10 cellular contexts compared by ENCODE assay signal in the genomic region with DNA sequence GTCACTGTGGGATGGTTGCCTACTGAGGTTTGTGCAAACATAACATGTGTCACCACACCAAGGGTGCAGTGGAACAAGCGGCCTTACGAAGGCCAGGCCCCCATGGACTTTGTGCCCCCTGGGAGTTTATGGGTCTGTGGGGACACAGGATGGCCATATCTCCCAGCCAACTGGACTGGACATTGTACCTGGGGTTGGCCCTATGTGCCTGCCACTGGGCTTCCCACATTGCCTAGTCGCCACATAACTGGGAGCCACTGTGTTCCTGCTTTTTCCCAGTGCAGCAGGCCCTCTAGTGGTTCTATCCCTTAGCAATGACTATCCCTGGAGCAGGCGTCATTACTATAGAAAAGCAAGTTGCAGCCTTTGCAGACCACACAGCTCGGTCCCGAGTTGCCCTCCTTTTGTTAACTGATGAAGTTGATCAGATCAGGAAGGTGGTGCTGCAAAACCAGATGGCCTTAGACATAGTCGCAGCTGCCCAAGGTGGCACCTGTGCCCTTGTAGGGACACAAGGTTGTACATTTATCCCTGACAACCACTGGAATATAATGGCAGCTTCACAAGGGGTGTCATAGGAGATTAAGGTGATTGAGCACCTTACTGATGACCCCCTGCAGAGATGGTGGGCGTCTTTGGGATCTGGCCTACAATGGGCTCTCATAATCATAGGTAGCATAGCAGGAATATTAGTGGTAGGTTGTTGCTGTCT. TPM values are rescaled to one million over a fixed set of nuclear protein-coding genes. Genes with fewer than 3 reads are reported as not detected.
DNase-seq lines count a peak whose midpoint lies in the region; ATAC-seq, FAIRE-seq and TF ChIP-seq lines count a peak whose summit lies in the region.
"Had no signal": no experiment of that assay in that cellular context is flagged by ENCODE, and none has a peak within 500 bp of the region (broad histone marks: within the 10 kb centered on the region; RNA-seq: fewer than 3 reads in every experiment).

No MANE protein-coding gene starts in this region.

- peaks cover 15% of the 10 kb centered on the region for H3K4me1 ChIP-seq in GM12878 (ENCODE audit: control insufficient read depth, insufficient read depth, low read length)

- intact Hi-C loops in GM12878 (cut with micrococcal nuclease; ENCODE audit: unreplicated experiment): loop anchor here (1.0 kb wide), 1 partner anchor 193 kb away; a partner anchor contains a TSS
- intact Hi-C loops in cardiac septum (cut with DNase I): loop anchor here (10.0 kb wide), 1 partner anchor 72 kb away; no protein-coding TSS in a partner anchor

- no peak for FAIRE-seq in GM12878 (lab: Jason Lieb, UNC)

- TF ChIP-seq POLR2A in GM12878 (IDR thresholded peaks at IDR 0.05; ENCODE audit: low read depth, low read length): no peak

- POLR2A ChIA-PET in GM12878 (lab: Charles Lee): interaction anchor here (1.5 kb wide), 1 partner anchor 274 kb away, joined by 5 read pairs; no protein-coding TSS in a partner anchor

- H3K9me3 ChIP-seq in GM12878 (replicated peaks; ENCODE audit: control insufficient read depth, insufficient read depth, low read length): no peaks in the 10 kb centered on the region

- H3K36me3 ChIP-seq in GM12878 (ENCODE audit: control insufficient read depth in 2 of 2, insufficient read depth in 2 of 2, low read length in 1 of 2): no peaks in the 10 kb centered on the region

- H3K4me2 ChIP-seq in GM12878 (ENCODE audit: control insufficient read depth, insufficient read depth): no peak overlapping the region

- H2AFZ ChIP-seq in GM12878 (ENCODE audit: control insufficient read depth, low read depth, low read length): no peak overlapping the region

- no peak overlapping the region for H3K9ac ChIP-seq in GM12878 (ENCODE audit: control insufficient read depth, insufficient read depth, low read length)

- RAD21 ChIA-PET in GM12878 (lab: Charles Lee; ENCODE audit: unreplicated experiment): interaction anchor here (1.2 to 6.3 kb wide), 6 partner anchors 85 to 279 kb away, joined by 3 to 77 read pairs (median 26); a partner anchor contains a TSS

- 13% methylated on average over 8 of the region's 8 CpGs for WGBS in GM12878 (ENCODE audit: insufficient coverage, insufficient replicate concordance, low lambda C conversion rate, missing lambda C conversion rate)

- BruUV-seq in GM12878 (replicated peaks; lab: Mats Ljungman, UMichigan): no TSS peak

- H3K79me2 ChIP-seq in GM12878 (ENCODE audit: control insufficient read depth, insufficient read depth, low read length): no peaks in the 10 kb centered on the region

- no peak overlapping the region for H3K4me3 ChIP-seq in GM12878

- CTCF ChIA-PET in GM12878 (lab: Yijun Ruan, JAX): interaction anchor here (0.7 to 10.3 kb wide), 10 partner anchors 24 to 277 kb away, joined by 3 to 216 read pairs (median 14); a partner anchor contains a TSS

- no peak for TF ChIP-seq EP300 in GM12878 (IDR thresholded peaks at IDR 0.05; ENCODE audit: borderline replicate concordance in 1 of 2, control insufficient read depth in 1 of 2, low read depth in 2 of 2, low read length in 2 of 2)

- peak; percentile 65 for TF ChIP-seq RAD21 in GM12878 (IDR thresholded peaks at IDR 0.05; ENCODE audit: insufficient read depth, low read depth, low read length)

- H3K27me3 ChIP-seq in GM12878 (replicated peaks in 1 of 2; ENCODE audit: control insufficient read depth in 2 of 2, insufficient read depth in 2 of 2, low read length in 1 of 2): no peaks in the 10 kb centered on the region

- no peak for ATAC-seq in GM12878
- ATAC-seq in GM18867 (IDR thresholded peaks at IDR 0.05; ENCODE audit: unreplicated experiment): no peak
- ATAC-seq in HG03135 (IDR thresholded peaks at IDR 0.05; ENCODE audit: unreplicated experiment): no peak

- DNase-seq in D341Med (ENCODE audit: low spot score): peak; percentile 59
- peak; percentile 79 for DNase-seq in HuH-7 (ENCODE audit: low spot score)
- no peak for DNase-seq in GM12878 (ENCODE audit: low read depth, low spot score)
- peak; percentile 66 to 84 for DNase-seq in lung microvascular endothelial cell (ENCODE audit: low read depth in 2 of 2)
- DNase-seq in NCI-H187 (lab: John Stamatoyannopoulos, UW): no peak
- no peak for DNase-seq in cardiac septum (ENCODE audit: low spot score)

- SMC1A ChIA-PET in GM12878 (lab: Charles Lee; ENCODE audit: uncharacterized antibody, unreplicated experiment): interaction anchor here (0.7 to 6.5 kb wide), 7 partner anchors 8 to 278 kb away, joined by 3 to 110 read pairs (median 14); a partner anchor contains a TSS

- in situ Hi-C loops in GM12878 (cut with MboI): loop anchor here (5.0 kb wide), 1 partner anchor 279 kb away; no protein-coding TSS in a partner anchor

- H4K20me1 ChIP-seq in GM12878 (ENCODE audit: control insufficient read depth, insufficient read depth): no peaks in the 10 kb centered on the region

- H3K27ac ChIP-seq in GM12878 (ENCODE audit: control insufficient read depth, insufficient read depth): no peak overlapping the region
- H3K27ac ChIP-seq: epithelial cell of prostate had no signal

- peak; percentile 46 to 58 (median 47); a peak in 4 of 6 replicates for TF ChIP-seq CTCF in GM12878 (IDR thresholded peaks at IDR 0.05 in 2 of 3, conservative IDR thresholded peaks at IDR 0.05 in 1 of 3; ENCODE audit: control insufficient read depth in 2 of 3, extremely low read depth in 1 of 3, insufficient read depth in 1 of 3, low read depth in 3 of 3, low read length in 3 of 3)

RNA-seq across cellular contexts. Expression of a gene that starts 15.2 kb away (rescaled TPM):
- not detected in 2 replicates for total RNA-seq in GM12878 (2013; cell fraction: nucleolus; rRNA removed)
- total RNA-seq in GM12878 (2014; rRNA removed) (not detected in 2 replicates), GM12878 (2014; rRNA removed; fragmentation: Illumina TruSeq; extraction: Trizol) (not detected in 2 replicates), GM12878 (2021) (not detected in 2 replicates), lung microvascular endothelial cell (not detected in 2 replicates), cardiac septum (not detected)
- not detected for polyA plus RNA-seq in GM12878 (2011; ENCODE audit: low read depth)
- polyA plus RNA-seq in GM12878 (2011; rRNA removed) (not detected in 2 replicates), GM12878 (2014; fragmentation: Illumina TruSeq; extraction: Trizol) (not detected in 2 replicates), GM12878 (2014; fragmentation: Nextera tagmentation; extraction: Ambion mirVana) (not detected), GM12878 (2014; rRNA removed) (not detected in 2 replicates), GM12878 (2016; fragmentation: Nextera tagmentation; extraction: Ambion mirVana) (not detected)
- not detected in 2 replicates for polyA plus RNA-seq in GM12878 (2011; cell fraction: cytosol; rRNA removed)
- polyA plus RNA-seq in GM12878 (2011; cell fraction: nucleus; rRNA removed): not detected in 2 replicates
- not detected in 2 replicates for polyA plus RNA-seq in GM12878 (2012)
- polyA minus RNA-seq in GM12878 (2011; rRNA and poly(A)+ RNA removed): not detected in 2 replicates
- polyA minus RNA-seq in GM12878 (2011; cell fraction: cytosol; rRNA and poly(A)+ RNA removed): not detected in 2 replicates
- not detected in 2 replicates for polyA minus RNA-seq in GM12878 (2011; cell fraction: nucleus; rRNA and poly(A)+ RNA removed)
- polyA plus RNA-seq: IgD-negative memory B cell had no signal

RNA-seq across cellular contexts. Expression of a gene that starts 18.5 kb away (rescaled TPM):
- not detected in 2 replicates for total RNA-seq in GM12878 (2013; cell fraction: nucleolus; rRNA removed)
- total RNA-seq in GM12878 (2014; rRNA removed): not detected in 2 replicates
- not detected in 2 replicates for total RNA-seq in GM12878 (2014; rRNA removed; fragmentation: Illumina TruSeq; extraction: Trizol)
- total RNA-seq in GM12878 (2021): not detected in 2 replicates
- polyA plus RNA-seq in GM12878 (2011; ENCODE audit: low read depth): not detected
- polyA plus RNA-seq in GM12878 (2011; rRNA removed): not detected in 2 replicates
- polyA plus RNA-seq in GM12878 (2011; cell fraction: cytosol; rRNA removed): not detected in 2 replicates
- not detected in 2 replicates for polyA plus RNA-seq in GM12878 (2011; cell fraction: nucleus; rRNA removed)
- not detected in 2 replicates for polyA plus RNA-seq in GM12878 (2012)
- polyA plus RNA-seq in GM12878 (2014; fragmentation: Illumina TruSeq; extraction: Trizol): not detected in 2 replicates
- not detected for polyA plus RNA-seq in GM12878 (2014; fragmentation: Nextera tagmentation; extraction: Ambion mirVana)
- not detected in 2 replicates for polyA plus RNA-seq in GM12878 (2014; rRNA removed)
- not detected for polyA plus RNA-seq in GM12878 (2016; fragmentation: Nextera tagmentation; extraction: Ambion mirVana)
- polyA minus RNA-seq in GM12878 (2011; rRNA and poly(A)+ RNA removed): not detected in 2 replicates
- polyA minus RNA-seq in GM12878 (2011; cell fraction: cytosol; rRNA and poly(A)+ RNA removed): not detected in 2 replicates
- not detected in 2 replicates for polyA minus RNA-seq in GM12878 (2011; cell fraction: nucleus; rRNA and poly(A)+ RNA removed)
- not detected in 2 replicates for total RNA-seq in lung microvascular endothelial cell
- total RNA-seq in cardiac septum: not detected
- polyA plus RNA-seq: IgD-negative memory B cell had no signal

RNA-seq across cellular contexts. Expression of a gene that starts 35.1 kb away (rescaled TPM):
- 12.5 and 19.1 TPM in 2 replicates for total RNA-seq in GM12878 (2013; cell fraction: nucleolus; rRNA removed)
- total RNA-seq in GM12878 (2014; rRNA removed) (0.62 and 0.76 TPM in 2 replicates), GM12878 (2014; rRNA removed; fragmentation: Illumina TruSeq; extraction: Trizol) (0.64 and 0.67 TPM in 2 replicates), GM12878 (2021) (0.51 and 0.66 TPM in 2 replicates), lung microvascular endothelial cell (not detected in 2 replicates), cardiac septum (not detected)
- 0.66 TPM for polyA plus RNA-seq in GM12878 (2011; ENCODE audit: low read depth)
- polyA plus RNA-seq in GM12878 (2011; rRNA removed) (0.09 and 0.24 TPM in 2 replicates), GM12878 (2014; fragmentation: Illumina TruSeq; extraction: Trizol) (0.22 TPM in 1 of 2 replicates, not detected in the other), GM12878 (2014; fragmentation: Nextera tagmentation; extraction: Ambion mirVana) (not detected), GM12878 (2014; rRNA removed) (0.35 and 0.42 TPM in 2 replicates), GM12878 (2016; fragmentation: Nextera tagmentation; extraction: Ambion mirVana) (not detected)
- 0.12 and 0.24 TPM in 2 replicates for polyA plus RNA-seq in GM12878 (2011; cell fraction: cytosol; rRNA removed)
- polyA plus RNA-seq in GM12878 (2011; cell fraction: nucleus; rRNA removed): 0.70 and 1.1 TPM in 2 replicates
- polyA plus RNA-seq in GM12878 (2012): 0.16 and 0.27 TPM in 2 replicates
- polyA minus RNA-seq in GM12878 (2011; rRNA and poly(A)+ RNA removed): 0.80 TPM in 1 of 2 replicates, not detected in the other
- not detected in 2 replicates for polyA minus RNA-seq in GM12878 (2011; cell fraction: cytosol; rRNA and poly(A)+ RNA removed)
- 0.48 and 0.86 TPM in 2 replicates for polyA minus RNA-seq in GM12878 (2011; cell fraction: nucleus; rRNA and poly(A)+ RNA removed)
- polyA plus RNA-seq: IgD-negative memory B cell had no signal

RNA-seq across cellular contexts. Expression of a gene that starts 45.5 kb away (rescaled TPM):
- total RNA-seq in GM12878 (2013; cell fraction: nucleolus; rRNA removed): not detected in 2 replicates
- total RNA-seq in GM12878 (2014; rRNA removed) (not detected in 2 replicates), GM12878 (2014; rRNA removed; fragmentation: Illumina TruSeq; extraction: Trizol) (not detected in 2 replicates), GM12878 (2021) (not detected in 2 replicates), lung microvascular endothelial cell (not detected in 2 replicates), cardiac septum (not detected)
- not detected for polyA plus RNA-seq in GM12878 (2011; ENCODE audit: low read depth)
- polyA plus RNA-seq in GM12878 (2011; rRNA removed) (not detected in 2 replicates), GM12878 (2014; fragmentation: Illumina TruSeq; extraction: Trizol) (not detected in 2 replicates), GM12878 (2014; fragmentation: Nextera tagmentation; extraction: Ambion mirVana) (not detected), GM12878 (2014; rRNA removed) (not detected in 2 replicates), GM12878 (2016; fragmentation: Nextera tagmentation; extraction: Ambion mirVana) (not detected)
- polyA plus RNA-seq in GM12878 (2011; cell fraction: cytosol; rRNA removed): not detected in 2 replicates
- polyA plus RNA-seq in GM12878 (2011; cell fraction: nucleus; rRNA removed): not detected in 2 replicates
- polyA plus RNA-seq in GM12878 (2012): not detected in 2 replicates
- not detected in 2 replicates for polyA minus RNA-seq in GM12878 (2011; rRNA and poly(A)+ RNA removed)
- not detected in 2 replicates for polyA minus RNA-seq in GM12878 (2011; cell fraction: cytosol; rRNA and poly(A)+ RNA removed)
- polyA minus RNA-seq in GM12878 (2011; cell fraction: nucleus; rRNA and poly(A)+ RNA removed): not detected in 2 replicates
- polyA plus RNA-seq: IgD-negative memory B cell had no signal

Comparison
In these comparisons a context has a peak if more than half of its experiments do, and no peak if none do; other contexts are left out.
1. DNase-seq: peak in D341Med (single experiment), HuH-7 (single experiment) and lung microvascular endothelial cell (2 of 2); none in GM12878 (single experiment), NCI-H187 (0 of 2) and cardiac septum (single experiment).